Comparison of ENCODE assay signal across 9 cellular contexts in the genomic region with DNA sequence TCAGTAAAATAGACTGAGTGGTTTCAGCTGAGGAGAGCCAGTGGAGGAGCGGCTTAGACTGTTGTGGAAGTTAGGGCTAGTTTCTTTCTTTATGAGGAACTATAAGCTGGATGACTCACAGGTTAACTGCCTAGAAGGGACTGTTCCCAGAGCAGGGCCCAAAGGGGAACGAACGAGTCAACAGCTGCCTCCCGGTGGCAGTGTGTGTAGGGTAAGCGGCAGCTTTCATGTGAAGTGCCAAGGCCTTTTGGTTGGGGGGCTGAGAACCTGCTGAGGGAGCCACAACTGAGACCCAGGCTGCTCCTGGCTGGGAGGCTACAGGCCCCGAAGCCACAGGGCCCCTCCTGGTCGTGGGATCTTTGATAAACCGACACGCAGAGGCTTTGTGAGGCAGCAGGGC. TPM values are rescaled to one million over a fixed set of nuclear protein-coding genes. Genes with fewer than 3 reads are reported as not detected.
DNase-seq lines count a peak whose midpoint lies in the region; ATAC-seq, FAIRE-seq and TF ChIP-seq lines count a peak whose summit lies in the region.
"Had no signal": no experiment of that assay in that cellular context is flagged by ENCODE, and none has a peak within 500 bp of the region (broad histone marks: within the 10 kb centered on the region; RNA-seq: fewer than 3 reads in every experiment).

No MANE protein-coding gene starts in this region.

- peaks cover 47 to 75% of the 10 kb centered on the region in 2 donors for H3K36me3 ChIP-seq in kidney (ENCODE audit: control insufficient read depth in 1 of 2, insufficient read depth in 2 of 2, low read length in 2 of 2)

- H3K27ac ChIP-seq in kidney (ENCODE audit: low read depth in 2 of 2, low read length in 2 of 2): peak overlapping the region in 1 of 2 donors; percentile 32
- H3K27ac ChIP-seq in substantia nigra (ENCODE audit: low read depth, low read length, poor library complexity, severe bottlenecking): peak overlapping the region; percentile 30

- intact Hi-C loops in activated CD4-positive, alpha-beta memory T cell treated with anti-CD3 and anti-CD28 coated beads for 36 hours (cut with micrococcal nuclease): no loop called here
- intact Hi-C loops in kidney (cut with DNase I): no loop called here

- H3K36me3 Mint-ChIP-seq in activated CD4-positive, alpha-beta memory T cell treated with anti-CD3 and anti-CD28 coated beads for 36 hours: peaks cover 66% of the 10 kb centered on the region
- peaks cover 92% of the 10 kb centered on the region for H3K36me3 Mint-ChIP-seq in activated CD4-positive, alpha-beta memory T cell treated with anti-CD3 and anti-CD28 coated beads, Interleukin-2, amount 10 ng/mL, durations not matched to agents 7 days and 5 days (ENCODE audit: low read depth)
- H3K36me3 Mint-ChIP-seq in activated T-cell treated with anti-CD3 and anti-CD28 coated beads, Interleukin-2, amount 50 U/mL, for 72 hours (ENCODE audit: insufficient read depth in 2 of 2): peaks cover 26 to 49% of the 10 kb centered on the region in 2 donors

- peak overlapping the region; percentile 53 for H3K27ac Mint-ChIP-seq in activated CD4-positive, alpha-beta memory T cell treated with anti-CD3 and anti-CD28 coated beads for 36 hours
- H3K27ac Mint-ChIP-seq in activated CD4-positive, alpha-beta memory T cell treated with anti-CD3 and anti-CD28 coated beads, Interleukin-2, amount 10 ng/mL, durations not matched to agents 7 days and 5 days: no peak overlapping the region
- H3K27ac Mint-ChIP-seq in activated T-cell treated with anti-CD3 and anti-CD28 coated beads, Interleukin-2, amount 50 U/mL, for 72 hours: peak overlapping the region; percentile 61

- peaks cover 31% of the 10 kb centered on the region for H3K4me1 Mint-ChIP-seq in activated CD4-positive, alpha-beta memory T cell treated with anti-CD3 and anti-CD28 coated beads for 36 hours (ENCODE audit: low read depth)
- peaks cover 13% of the 10 kb centered on the region for H3K4me1 Mint-ChIP-seq in activated CD4-positive, alpha-beta memory T cell treated with anti-CD3 and anti-CD28 coated beads, Interleukin-2, amount 10 ng/mL, durations not matched to agents 7 days and 5 days
- H3K4me1 Mint-ChIP-seq in activated T-cell treated with anti-CD3 and anti-CD28 coated beads, Interleukin-2, amount 50 U/mL, for 72 hours (ENCODE audit: low read depth): peaks cover 36% of the 10 kb centered on the region

- H3K4me1 ChIP-seq in kidney (ENCODE audit: control insufficient read depth in 1 of 2, insufficient read depth in 1 of 2, low read depth in 1 of 2, low read length in 2 of 2): peaks cover 27 to 40% of the 10 kb centered on the region in 2 donors

- no peaks in the 10 kb centered on the region for H3K9me3 Mint-ChIP-seq in activated CD4-positive, alpha-beta memory T cell treated with anti-CD3 and anti-CD28 coated beads for 36 hours
- H3K9me3 Mint-ChIP-seq in activated CD4-positive, alpha-beta memory T cell treated with anti-CD3 and anti-CD28 coated beads, Interleukin-2, amount 10 ng/mL, durations not matched to agents 7 days and 5 days: no peaks in the 10 kb centered on the region
- no peaks in the 10 kb centered on the region for H3K9me3 Mint-ChIP-seq in activated T-cell treated with anti-CD3 and anti-CD28 coated beads, Interleukin-2, amount 50 U/mL, for 72 hours

- POLR2A ChIA-PET in activated CD4-positive, alpha-beta memory T cell treated with anti-CD3 and anti-CD28 coated beads for 36 hours (lab: Charles Lee): no interaction called here
- POLR2A ChIA-PET in activated CD4-positive, alpha-beta memory T cell treated with anti-CD3 and anti-CD28 coated beads, Interleukin-2, amount 10 ng/mL, durations not matched to agents 7 days and 5 days (lab: Charles Lee): interaction anchor here (1.3 kb wide), 1 partner anchor 9 kb away, joined by 3 read pairs; no protein-coding TSS in a partner anchor

- no peak for TF ChIP-seq CTCF in kidney (IDR thresholded peaks at IDR 0.05; ENCODE audit: borderline replicate concordance, extremely low read depth, insufficient read depth)

- no peak for FAIRE-seq in kidney (lab: Jason Lieb, UNC)

- no peaks in the 10 kb centered on the region for H3K27me3 Mint-ChIP-seq in activated CD4-positive, alpha-beta memory T cell treated with anti-CD3 and anti-CD28 coated beads for 36 hours
- no peaks in the 10 kb centered on the region for H3K27me3 Mint-ChIP-seq in activated CD4-positive, alpha-beta memory T cell treated with anti-CD3 and anti-CD28 coated beads, Interleukin-2, amount 10 ng/mL, durations not matched to agents 7 days and 5 days
- H3K27me3 Mint-ChIP-seq in activated T-cell treated with anti-CD3 and anti-CD28 coated beads, Interleukin-2, amount 50 U/mL, for 72 hours (ENCODE audit: low read depth): no peaks in the 10 kb centered on the region

- peak; percentile 84 for ATAC-seq in activated T-cell treated with anti-CD3 and anti-CD28 coated beads, Interleukin-2, amount 50 U/mL, for 72 hours (replicated peaks in 1 of 2)
- no peak for ATAC-seq in left lobe of liver
- no peak for ATAC-seq in HG03280 (IDR thresholded peaks at IDR 0.05; ENCODE audit: unreplicated experiment)

- H3K9me3 ChIP-seq in kidney (ENCODE audit: control insufficient read depth in 1 of 2, low read length in 2 of 2): no peaks in the 10 kb centered on the region

- CTCF ChIA-PET in activated CD4-positive, alpha-beta memory T cell treated with anti-CD3 and anti-CD28 coated beads for 36 hours (lab: Charles Lee): interaction anchor here (1.0 to 1.1 kb wide), 2 partner anchors 26 to 32 kb away, joined by 3 to 7 read pairs; no protein-coding TSS in a partner anchor
- CTCF ChIA-PET in activated CD4-positive, alpha-beta memory T cell treated with anti-CD3 and anti-CD28 coated beads, Interleukin-2, amount 10 ng/mL, durations not matched to agents 7 days and 5 days (lab: Charles Lee): interaction anchor here (1.2 kb wide), 1 partner anchor 26 kb away, joined by 3 read pairs; no protein-coding TSS in a partner anchor

- no peak overlapping the region for H3K4me3 Mint-ChIP-seq in activated CD4-positive, alpha-beta memory T cell treated with anti-CD3 and anti-CD28 coated beads for 36 hours
- H3K4me3 Mint-ChIP-seq in activated CD4-positive, alpha-beta memory T cell treated with anti-CD3 and anti-CD28 coated beads, Interleukin-2, amount 10 ng/mL, durations not matched to agents 7 days and 5 days: no peak overlapping the region
- H3K4me3 Mint-ChIP-seq in activated T-cell treated with anti-CD3 and anti-CD28 coated beads, Interleukin-2, amount 50 U/mL, for 72 hours: peak overlapping the region in 1 of 2 donors; percentile 31

- peak; percentile 79 for DNase-seq in activated CD4-positive, alpha-beta memory T cell treated with anti-CD3 and anti-CD28 coated beads for 36 hours
- no peak for DNase-seq in activated CD4-positive, alpha-beta memory T cell treated with anti-CD3 and anti-CD28 coated beads, Interleukin-2, amount 10 ng/mL, durations not matched to agents 7 days and 5 days
- peak; percentile 46 to 64 for DNase-seq in activated T-cell treated with anti-CD3 and anti-CD28 coated beads, Interleukin-2, amount 50 U/mL, for 72 hours
- DNase-seq in kidney (peak; percentile 64), substantia nigra (lab: John Stamatoyannopoulos, UW) (peak in 2 of 49 donors; percentile 18 to 29), left lobe of liver (ENCODE audit: low spot score) (no peak), NCI-H748 treated with DMSO at 0.1 percent for 48 hours (lab: John Stamatoyannopoulos, UW) (no peak)
- DNase-seq: NCI-H524 had no signal

- H3K9ac ChIP-seq in kidney (ENCODE audit: low read length in 2 of 2): no peak overlapping the region

- H3K4me3 ChIP-seq in kidney (ENCODE audit: low read length in 2 of 2): no peak overlapping the region

RNA-seq across cellular contexts. Expression of a gene that starts 7.0 kb away (rescaled TPM):
- 100 to 1,000 TPM; 127 to 130 TPM for total RNA-seq in activated CD4-positive, alpha-beta memory T cell treated with anti-CD3 and anti-CD28 coated beads for 36 hours
- 100 to 1,000 TPM; 178 to 183 TPM for total RNA-seq in activated CD4-positive, alpha-beta memory T cell treated with anti-CD3 and anti-CD28 coated beads, Interleukin-2, amount 10 ng/mL, durations not matched to agents 7 days and 5 days
- 100 to 1,000 TPM; 213 to 226 TPM for total RNA-seq in activated T-cell treated with anti-CD3 and anti-CD28 coated beads, Interleukin-2, amount 50 U/mL, for 72 hours
- total RNA-seq in kidney (249 TPM), left lobe of liver (361 TPM)
- polyA plus RNA-seq in kidney (ENCODE audit: insufficient read depth, low read depth, low replicate concordance): 309 TPM

RNA-seq across cellular contexts. Expression of a gene that starts 21.0 kb away (rescaled TPM):
- 10 to 100 TPM; 95.8 to 96.8 TPM for total RNA-seq in activated CD4-positive, alpha-beta memory T cell treated with anti-CD3 and anti-CD28 coated beads for 36 hours
- 10 to 100 TPM; 94.8 to 95.7 TPM for total RNA-seq in activated CD4-positive, alpha-beta memory T cell treated with anti-CD3 and anti-CD28 coated beads, Interleukin-2, amount 10 ng/mL, durations not matched to agents 7 days and 5 days
- total RNA-seq in activated T-cell treated with anti-CD3 and anti-CD28 coated beads, Interleukin-2, amount 50 U/mL, for 72 hours: 100 to 1,000 TPM; 101 to 108 TPM
- total RNA-seq in kidney: 174 TPM
- polyA plus RNA-seq in kidney (ENCODE audit: insufficient read depth, low read depth, low replicate concordance): 79.4 TPM
- 192 TPM for total RNA-seq in left lobe of liver

RNA-seq across cellular contexts. Expression of a gene that starts 30.9 kb away (rescaled TPM):
- total RNA-seq in activated CD4-positive, alpha-beta memory T cell treated with anti-CD3 and anti-CD28 coated beads for 36 hours: 10 to 100 TPM; 19.8 to 24.9 TPM
- total RNA-seq in activated CD4-positive, alpha-beta memory T cell treated with anti-CD3 and anti-CD28 coated beads, Interleukin-2, amount 10 ng/mL, durations not matched to agents 7 days and 5 days: 10 to 100 TPM; 17.0 to 19.5 TPM
- 10 to 100 TPM; 26.4 to 33.3 TPM for total RNA-seq in activated T-cell treated with anti-CD3 and anti-CD28 coated beads, Interleukin-2, amount 50 U/mL, for 72 hours
- total RNA-seq in kidney (36.6 TPM), left lobe of liver (12.8 TPM)
- polyA plus RNA-seq in kidney (ENCODE audit: insufficient read depth, low read depth, low replicate concordance): 25.3 TPM

RNA-seq across cellular contexts. Expression of a gene that starts 33.9 kb away (rescaled TPM):
- 1 to 10 TPM in 1 of 2 experiments, under 1 TPM in 1; 0.48 to 1.1 TPM for total RNA-seq in activated CD4-positive, alpha-beta memory T cell treated with anti-CD3 and anti-CD28 coated beads for 36 hours
- total RNA-seq in activated CD4-positive, alpha-beta memory T cell treated with anti-CD3 and anti-CD28 coated beads, Interleukin-2, amount 10 ng/mL, durations not matched to agents 7 days and 5 days: 1 to 10 TPM; 2.1 to 3.3 TPM
- total RNA-seq in activated T-cell treated with anti-CD3 and anti-CD28 coated beads, Interleukin-2, amount 50 U/mL, for 72 hours: 1 to 10 TPM; 1.5 TPM
- 30.6 TPM for total RNA-seq in kidney
- polyA plus RNA-seq in kidney (ENCODE audit: insufficient read depth, low read depth, low replicate concordance): 20.1 TPM
- total RNA-seq in left lobe of liver: 2.6 TPM

Comparison
In these comparisons a context has a peak if more than half of its experiments do, and no peak if none do; other contexts are left out.
1. DNase-seq: peak in activated CD4-positive, alpha-beta memory T cell treated with anti-CD3 and anti-CD28 coated beads for 36 hours (single experiment), activated T-cell treated with anti-CD3 and anti-CD28 coated beads, Interleukin-2, amount 50 U/mL, for 72 hours (2 of 2) and kidney (single experiment); none in activated CD4-positive, alpha-beta memory T cell treated with anti-CD3 and anti-CD28 coated beads, Interleukin-2, amount 10 ng/mL, durations not matched to agents 7 days and 5 days (single experiment), left lobe of liver (single experiment) and NCI-H748 treated with DMSO at 0.1 percent for 48 hours (single experiment).
2. ATAC-seq: peak in activated T-cell treated with anti-CD3 and anti-CD28 coated beads, Interleukin-2, amount 50 U/mL, for 72 hours (2 of 2); none in left lobe of liver (single experiment) and HG03280 (single experiment).